ENCODE assay signal across 1 cellular context in genomic region chr7:79658304-79658703, GRCh38.
A peak's percentile ranks its signal among the peaks of the same experiment; 100 is the strongest.
TF ChIP-seq lines count a peak whose summit lies in the region.

No MANE protein-coding gene starts in this region.

TF ChIP-seq in K562, 482 proteins besides CTCF, POLR2A, EP300 and RAD21:
- TF ChIP-seq IRF1 (CRISPR knock-in tag; IDR thresholded peaks at IDR 0.05; ENCODE audit: borderline replicate concordance) (no peak), ZBTB1 (CRISPR knock-in tag; IDR thresholded peaks at IDR 0.05; ENCODE audit: borderline replicate concordance, low read depth) (no peak), ZNF253 (CRISPR knock-in tag; conservative IDR thresholded peaks at IDR 0.05) (no peak), ZNF316 (IDR thresholded peaks at IDR 0.05) (peak; percentile 19; the same call in 1 of the 2 replicates), MAZ (CRISPR knock-in tag; conservative IDR thresholded peaks at IDR 0.05 in 1 of 2, IDR thresholded peaks at IDR 0.05 in 1 of 2) (no peak)
